Comparison of ENCODE assay signal across 8 cellular contexts in genomic region chr5:157571357-157571827, GRCh38. TPM values are rescaled to one million over a fixed set of nuclear protein-coding genes. Genes with fewer than 3 reads are reported as not detected.
DNase-seq lines count a peak whose midpoint lies in the region; ATAC-seq and TF ChIP-seq lines count a peak whose summit lies in the region.

No MANE protein-coding gene starts in this region.

- peaks cover 8% of the 10 kb centered on the region for H3K4me1 Mint-ChIP-seq in Calu3 (ENCODE audit: low read depth, unreplicated experiment)

- H3K36me3 ChIP-seq in NT2/D1 (ENCODE audit: insufficient read depth, insufficient read length, low read length) = peaks cover 45% of the 10 kb centered on the region
- H3K36me3 ChIP-seq in muscle layer of colon (ENCODE audit: insufficient read depth, low read length) = peaks cover 37% of the 10 kb centered on the region

- CTCF ChIA-PET in Calu3 (lab: Charles Lee) = interaction anchor here (0.6 to 0.8 kb wide), 2 partner anchors 95 to 116 kb away, joined by 3 to 4 read pairs; no protein-coding TSS in a partner anchor

- ATAC-seq in HG02840 (IDR thresholded peaks at IDR 0.05; ENCODE audit: low FRiP score, unreplicated experiment) = peak; percentile 69

- no peak for TF ChIP-seq CTCF in Calu3 (IDR thresholded peaks at IDR 0.05; ENCODE audit: unreplicated experiment)

- H3K9ac ChIP-seq in NT2/D1 (ENCODE audit: insufficient read length, low read depth) (no peak overlapping the region), muscle layer of colon (ENCODE audit: low read length) (peak overlapping the region; percentile 12)

- H3K4me3 ChIP-seq in NT2/D1 (ENCODE audit: insufficient read length, low read depth) (no peak overlapping the region), muscle layer of colon (ENCODE audit: low read depth in 1 of 2, low read length in 2 of 2) (no peak overlapping the region)

- peak overlapping the region; percentile 57 for H3K27ac ChIP-seq in muscle layer of colon (ENCODE audit: low read depth, low read length)

- peak; percentile 34 for DNase-seq in activated naive CD4-positive, alpha-beta T cell treated with Interleukin-2 at 50 U/mL for 16 hours
- DNase-seq in activated naive CD4-positive, alpha-beta T cell treated with anti-CD3 and anti-CD28 coated beads, Interleukin-2, amount 50 U/mL, for 16 hours = no peak
- peak; percentile 51 for DNase-seq in NT2/D1 (ENCODE audit: low read depth, low spot score)
- peak; percentile 86 for DNase-seq in astrocyte of the hippocampus (ENCODE audit: low read depth, low spot score)
- no peak for DNase-seq in Calu3
- no peak for DNase-seq in NCI-H128 (lab: John Stamatoyannopoulos, UW; ENCODE audit: unreplicated experiment)

- no peaks in the 10 kb centered on the region for H3K9me3 Mint-ChIP-seq in Calu3 (ENCODE audit: low read depth, unreplicated experiment)

- intact Hi-C loops in Calu3 (cut with micrococcal nuclease; ENCODE audit: unreplicated experiment) = loop anchor here (5.0 kb wide), 1 partner anchor 96 kb away; no protein-coding TSS in a partner anchor

- H3K4me3 Mint-ChIP-seq in Calu3 (ENCODE audit: low read depth, unreplicated experiment) = no peak overlapping the region

- H3K27me3 ChIP-seq in NT2/D1 (ENCODE audit: insufficient read depth, insufficient read length) (no peaks in the 10 kb centered on the region), muscle layer of colon (ENCODE audit: control insufficient read depth in 1 of 2, insufficient read depth in 2 of 2, low read length in 2 of 2) (no peaks in the 10 kb centered on the region)

- H3K36me3 Mint-ChIP-seq in Calu3 (ENCODE audit: insufficient read depth, unreplicated experiment) = peaks cover 28% of the 10 kb centered on the region

- H3K9me3 ChIP-seq in NT2/D1 (ENCODE audit: insufficient read depth, low read length) (no peaks in the 10 kb centered on the region), muscle layer of colon (ENCODE audit: low read length) (no peaks in the 10 kb centered on the region)

- H3K4me1 ChIP-seq in NT2/D1 (ENCODE audit: insufficient read depth, insufficient read length) (peaks cover 3% of the 10 kb centered on the region), muscle layer of colon (ENCODE audit: insufficient read depth, low read length) (peaks cover 30% of the 10 kb centered on the region)

- H3K27me3 Mint-ChIP-seq in Calu3 (ENCODE audit: unreplicated experiment) = no peaks in the 10 kb centered on the region

- H3K27ac Mint-ChIP-seq in Calu3 (ENCODE audit: unreplicated experiment) = no peak overlapping the region

- BruUV-seq in Calu3 (replicated peaks; lab: Mats Ljungman, UMichigan) = no TSS peak

RNA-seq across cellular contexts. Expression of gene ADAM19, which starts 4.2 kb away (rescaled TPM):
- 5.2 and 16.2 TPM in 2 replicates for total RNA-seq in Calu3 (2022)

Comparison
In these comparisons a context has a peak if more than half of its experiments do, and no peak if none do; other contexts are left out.
1. DNase-seq: peak in activated naive CD4-positive, alpha-beta T cell treated with Interleukin-2 at 50 U/mL for 16 hours (single experiment), NT2/D1 (single experiment) and astrocyte of the hippocampus (single experiment); none in activated naive CD4-positive, alpha-beta T cell treated with anti-CD3 and anti-CD28 coated beads, Interleukin-2, amount 50 U/mL, for 16 hours (single experiment), Calu3 (single experiment) and NCI-H128 (single experiment).